Comparison of ENCODE assay signal across 8 cellular contexts in genomic region chr2:199488772-199489400, GRCh38. TPM values are rescaled to one million over a fixed set of nuclear protein-coding genes. Genes with fewer than 3 reads are reported as not detected.
DNase-seq lines count a peak whose midpoint lies in the region; TF ChIP-seq lines count a peak whose summit lies in the region.

No MANE protein-coding gene starts in this region.

- H3K4me3 Mint-ChIP-seq in H9 = no peak overlapping the region

- no peaks in the 10 kb centered on the region for H3K9me3 Mint-ChIP-seq in H9

- H3K4me1 Mint-ChIP-seq in H9 = peaks cover 3 to 6% of the 10 kb centered on the region in 2 experiments; a peak in 2 of 4 replicates

- no peak overlapping the region for H4K8ac ChIP-seq in H9 (replicated peaks; ENCODE audit: insufficient read length, low read depth, low read length)

- H3K27ac ChIP-seq in H9 (ENCODE audit: insufficient read length, low read depth, low read length) (no peak overlapping the region), VCaP (no peak overlapping the region)

- peak; percentile 13 to 48 for DNase-seq in SHP77 (lab: John Stamatoyannopoulos, UW)
- no peak for DNase-seq in SHP77 treated with DMSO at 0.1 percent for 48 hours (lab: John Stamatoyannopoulos, UW)
- DNase-seq in H9 = peak; percentile 82
- peak; percentile 4 for DNase-seq in NCI-H1048 (lab: John Stamatoyannopoulos, UW)
- peak; percentile 61 for DNase-seq in epithelial cell of esophagus (ENCODE audit: low read depth)
- DNase-seq in occipital lobe (lab: John Stamatoyannopoulos, UW) = peak; percentile 2
- no peak for DNase-seq in HuH-7.5 (ENCODE audit: low spot score)

- no peak overlapping the region for H3K23ac ChIP-seq in H9 (ENCODE audit: insufficient read length, low read depth, low read length)

- H2BK5ac ChIP-seq in H9 (ENCODE audit: insufficient read length, low read length) = no peak overlapping the region

- no peak overlapping the region for H3K9ac ChIP-seq in H9 (ENCODE audit: extremely low read depth, insufficient read length, low read length)

- no peaks in the 10 kb centered on the region for H3K36me3 Mint-ChIP-seq in H9 (ENCODE audit: insufficient read depth in 1 of 3, low read depth in 3 of 3)

- no peaks in the 10 kb centered on the region for H3K27me3 ChIP-seq in H9 (ENCODE audit: insufficient read depth, low read length)

- H2BK15ac ChIP-seq in H9 (ENCODE audit: low read depth, low read length) = no peak overlapping the region

- no peak overlapping the region for H2AK5ac ChIP-seq in H9 (ENCODE audit: insufficient read length, low read length)

- no peak overlapping the region for H3K56ac ChIP-seq in H9 (ENCODE audit: insufficient read length, low read depth, low read length)

- no peaks in the 10 kb centered on the region for H4K20me1 ChIP-seq in H9 (ENCODE audit: control insufficient read depth, insufficient read depth, insufficient read length)

- no peaks in the 10 kb centered on the region for H3K4me1 ChIP-seq in H9 (ENCODE audit: insufficient read depth, low read length)

- no peak overlapping the region for H3K27ac Mint-ChIP-seq in H9

- no peak overlapping the region for H2BK12ac ChIP-seq in H9 (ENCODE audit: insufficient read length, low read depth, low read length)

- no peaks in the 10 kb centered on the region for H3K79me1 ChIP-seq in H9 (ENCODE audit: insufficient read depth, low read depth, low read length, poor library complexity, severe bottlenecking)

- no CpG with 5 or more reads among the region's 6 CpGs for WGBS in H9 (ENCODE audit: extremely low coverage, insufficient read length, low lambda C conversion rate)

- H2BK20ac ChIP-seq in H9 (ENCODE audit: low read depth, low read length, poor library complexity, severe bottlenecking) = no peak overlapping the region

- no peaks in the 10 kb centered on the region for H3K9me3 ChIP-seq in H9 (ENCODE audit: control insufficient read depth, low read depth, low read length)

- H3K18ac ChIP-seq in H9 (ENCODE audit: insufficient read length, low read depth, low read length) = no peak overlapping the region

- no peak overlapping the region for H3K4me3 ChIP-seq in epithelial cell of esophagus (ENCODE audit: low read length)

- no peak overlapping the region for H3K4ac ChIP-seq in H9 (ENCODE audit: low read depth, low read length)

- no peak overlapping the region for H3K14ac ChIP-seq in H9 (ENCODE audit: insufficient read depth, low read length)

- no peak overlapping the region for H4K5ac ChIP-seq in H9 (ENCODE audit: insufficient read length, low read depth, low read length)

- H2AFZ ChIP-seq in H9 (ENCODE audit: low read length) = peak overlapping the region; percentile 50

- no peak overlapping the region for H3K4me2 ChIP-seq in H9 (ENCODE audit: insufficient read depth, insufficient read length, low read length)

- no peaks in the 10 kb centered on the region for H3K79me2 ChIP-seq in H9 (ENCODE audit: insufficient read depth, low read length)

- no peak overlapping the region for H2BK120ac ChIP-seq in H9 (ENCODE audit: low read depth, low read length, poor library complexity, severe bottlenecking)

- no peak overlapping the region for H4K91ac ChIP-seq in H9 (ENCODE audit: insufficient read length, low read depth, low read length)

- TF ChIP-seq CTCF in H9 (conservative IDR thresholded peaks at IDR 0.05) (peak; percentile 93), VCaP (conservative IDR thresholded peaks at IDR 0.05) (peak; percentile 70), epithelial cell of esophagus (IDR thresholded peaks at IDR 0.05; ENCODE audit: insufficient read depth, low read depth, low read length, missing control alignments) (peak; percentile 85)

- no peaks in the 10 kb centered on the region for H3K23me2 ChIP-seq in H9 (ENCODE audit: insufficient read length, low read depth, low read length, poor library complexity, severe bottlenecking)

- no peak overlapping the region for H3T11ph ChIP-seq in H9 (ENCODE audit: low read length)

- H3K27me3 Mint-ChIP-seq in H9 (ENCODE audit: low read depth) = peaks cover 2% of the 10 kb centered on the region; the same call in 1 of the 2 replicates

RNA-seq across cellular contexts. Expression of gene SATB2, which starts 31.1 kb away (rescaled TPM):
- total RNA-seq in H9 (2021) = 23.0 and 23.8 TPM in 2 replicates
- 532 TPM for total RNA-seq in occipital lobe

Comparison
In these comparisons a context has a peak if more than half of its experiments do, and no peak if none do; other contexts are left out.
1. DNase-seq: peak in SHP77 (2 of 2), H9 (single experiment), NCI-H1048 (single experiment), epithelial cell of esophagus (single experiment) and occipital lobe (single experiment); none in SHP77 treated with DMSO at 0.1 percent for 48 hours (single experiment) and HuH-7.5 (single experiment).
2. RNA of gene SATB2, which starts 31.1 kb away (total RNA-seq): 532 TPM in occipital lobe (single experiment); 23.0 to 23.8 TPM in H9; every median in the first group is over 10 times any median in the second.
3. Peak in every context shown above with its lines, with median percentiles within 50 percentile points of each other: CTCF ChIP-seq.